In genomic region chr20:13200767-13201500, GRCh38 we compare ENCODE assay signal across 17 cellular contexts. TPM values are rescaled to one million over a fixed set of nuclear protein-coding genes. Genes with fewer than 3 reads are reported as not detected.
DNase-seq lines count a peak whose midpoint lies in the region; ATAC-seq and TF ChIP-seq lines count a peak whose summit lies in the region.
"Had no signal": no experiment of that assay in that cellular context is flagged by ENCODE, and none has a peak within 500 bp of the region (broad histone marks: within the 10 kb centered on the region; RNA-seq: fewer than 3 reads in every experiment).

No MANE protein-coding gene starts in this region.

- H3K36me3 ChIP-seq in HEK293 (ENCODE audit: control insufficient read depth in 2 of 2, insufficient read depth in 1 of 2, low read length in 2 of 2) (no peaks in the 10 kb centered on the region), OCI-LY7 (ENCODE audit: insufficient read depth, low read length) (no peaks in the 10 kb centered on the region)
- H3K36me3 ChIP-seq: BLaER1, brain microvascular endothelial cell, pancreas had no signal

- H3K4me1 ChIP-seq in HEK293 (ENCODE audit: control insufficient read depth, insufficient read depth, low read length): peaks cover 11% of the 10 kb centered on the region
- H3K4me1 ChIP-seq in OCI-LY7 (ENCODE audit: insufficient read depth, low read length, poor library complexity, severe bottlenecking): no peaks in the 10 kb centered on the region
- H3K4me1 ChIP-seq: pancreas had no signal

- no peaks in the 10 kb centered on the region for H3K9me2 ChIP-seq in OCI-LY7 (ENCODE audit: insufficient read depth, low read length)

- H3K9me3 ChIP-seq in HEK293 (ENCODE audit: control insufficient read depth, insufficient read depth, low read depth, low read length) (no peaks in the 10 kb centered on the region), OCI-LY7 (ENCODE audit: low read length) (no peaks in the 10 kb centered on the region)
- H3K9me3 ChIP-seq: BLaER1, pancreas had no signal

- H3K79me2 ChIP-seq in OCI-LY7 (ENCODE audit: insufficient read depth, low read depth, low read length): no peaks in the 10 kb centered on the region
- H3K79me2 ChIP-seq: hepatocyte had no signal

- H3K27ac ChIP-seq in HEK293 (ENCODE audit: extremely low read depth, low read depth, low read length) (no peak overlapping the region), OCI-LY7 (ENCODE audit: low read depth, low read length, poor library complexity, severe bottlenecking) (no peak overlapping the region)
- H3K27ac ChIP-seq: BLaER1, brain microvascular endothelial cell, hepatocyte, pancreas, SK-N-MC, skin epidermis had no signal

- peak overlapping the region; percentile 85 for H3K27ac Mint-ChIP-seq in neural crest cell (ENCODE audit: unreplicated experiment)
- no peak overlapping the region for H3K27ac Mint-ChIP-seq in activated CD4-positive, alpha-beta T cell treated with anti-CD3 and anti-CD28 coated beads for 36 hours
- H3K27ac Mint-ChIP-seq: activated CD4-positive, alpha-beta T cell treated with anti-CD3 and anti-CD28 coated beads, Interleukin-2, amount 10 ng/mL, durations not matched to agents 24 days and 14 days; activated naive CD8-positive, alpha-beta T cell had no signal

- H3K36me3 Mint-ChIP-seq in neural crest cell (ENCODE audit: low read depth): no peaks in the 10 kb centered on the region
- H3K36me3 Mint-ChIP-seq in activated CD4-positive, alpha-beta T cell treated with anti-CD3 and anti-CD28 coated beads for 36 hours (ENCODE audit: low read depth): no peaks in the 10 kb centered on the region
- H3K36me3 Mint-ChIP-seq: activated naive CD8-positive, alpha-beta T cell had no signal

- peaks cover 6% of the 10 kb centered on the region for H3K4me1 Mint-ChIP-seq in neural crest cell
- no peaks in the 10 kb centered on the region for H3K4me1 Mint-ChIP-seq in activated CD4-positive, alpha-beta T cell treated with anti-CD3 and anti-CD28 coated beads for 36 hours
- H3K4me1 Mint-ChIP-seq: activated CD4-positive, alpha-beta T cell treated with anti-CD3 and anti-CD28 coated beads, Interleukin-2, amount 10 ng/mL, durations not matched to agents 24 days and 14 days had no signal

- TF ChIP-seq CTCF in HEK293 (tag by site-specific recombination; IDR thresholded peaks at IDR 0.05) (no peak), neural crest cell (conservative IDR thresholded peaks at IDR 0.05) (no peak), OCI-LY7 (conservative IDR thresholded peaks at IDR 0.05; ENCODE audit: low read length) (no peak)

- POLR2A ChIA-PET in HEK293 (lab: Yijun Ruan, JAX): no interaction called here
- POLR2A ChIA-PET in OCI-LY7 (lab: Charles Lee): no interaction called here
- POLR2A ChIA-PET in activated CD4-positive, alpha-beta T cell treated with anti-CD3 and anti-CD28 coated beads for 36 hours (lab: Charles Lee): no interaction called here

- no peak for ATAC-seq in HG02970 (IDR thresholded peaks at IDR 0.05; ENCODE audit: low FRiP score, unreplicated experiment)
- no peak for ATAC-seq in activated CD4-positive, alpha-beta T cell treated with anti-CD3 and anti-CD28 coated beads for 36 hours
- ATAC-seq: left colon, pancreas had no signal

- no TSS peak for BruUV-seq in OCI-LY7 (replicated peaks; lab: Mats Ljungman, UMichigan)

- no peak overlapping the region for H2AFZ ChIP-seq in OCI-LY7 (ENCODE audit: low read length)
- H2AFZ ChIP-seq: hepatocyte had no signal

- H3K4me2 ChIP-seq in OCI-LY7 (ENCODE audit: low read length): no peak overlapping the region
- H3K4me2 ChIP-seq: BLaER1, hepatocyte had no signal

- H3K4me3 ChIP-seq in HEK293 (ENCODE audit: low read depth, low read length) (no peak overlapping the region), OCI-LY7 (ENCODE audit: low read depth, low read length, poor library complexity, severe bottlenecking) (no peak overlapping the region)
- H3K4me3 ChIP-seq: BLaER1, hepatocyte, pancreas, SK-N-MC, skin epidermis had no signal

- peaks cover 2% of the 10 kb centered on the region for H3K27me3 Mint-ChIP-seq in neural crest cell (ENCODE audit: low read depth)
- peaks cover 3% of the 10 kb centered on the region for H3K27me3 Mint-ChIP-seq in activated CD4-positive, alpha-beta T cell treated with anti-CD3 and anti-CD28 coated beads for 36 hours
- H3K27me3 Mint-ChIP-seq: activated naive CD8-positive, alpha-beta T cell had no signal

- H3K4me3 Mint-ChIP-seq in neural crest cell: no peak overlapping the region
- no peak overlapping the region for H3K4me3 Mint-ChIP-seq in activated CD4-positive, alpha-beta T cell treated with anti-CD3 and anti-CD28 coated beads for 36 hours
- H3K4me3 Mint-ChIP-seq: activated CD4-positive, alpha-beta T cell treated with anti-CD3 and anti-CD28 coated beads, Interleukin-2, amount 10 ng/mL, durations not matched to agents 24 days and 14 days; activated naive CD8-positive, alpha-beta T cell had no signal

- intact Hi-C loops in OCI-LY7 (cut with micrococcal nuclease; ENCODE audit: unreplicated experiment): no loop called here
- intact Hi-C loops in activated CD4-positive, alpha-beta T cell treated with anti-CD3 and anti-CD28 coated beads for 36 hours (cut with DNase I, micrococcal nuclease): no loop called here

- no peaks in the 10 kb centered on the region for H4K20me1 ChIP-seq in OCI-LY7 (ENCODE audit: insufficient read depth, low read length)
- H4K20me1 ChIP-seq: BLaER1 had no signal

- CTCF ChIA-PET in HEK293 (lab: Yijun Ruan, JAX): no interaction called here
- CTCF ChIA-PET in OCI-LY7 (lab: Charles Lee; ENCODE audit: unreplicated experiment): no interaction called here
- CTCF ChIA-PET in activated CD4-positive, alpha-beta T cell treated with anti-CD3 and anti-CD28 coated beads for 36 hours (lab: Charles Lee): no interaction called here

- DNase-seq in NCI-H2029 treated with DMSO at 0.1 percent for 48 hours (lab: John Stamatoyannopoulos, UW) (peak; percentile 80), NCI-H748 treated with DMSO at 0.1 percent for 48 hours (lab: John Stamatoyannopoulos, UW) (peak; percentile 100), neural crest cell (ENCODE audit: low read depth, low spot score) (no peak), OCI-LY7 (ENCODE audit: low spot score) (no peak)
- DNase-seq in activated CD4-positive, alpha-beta T cell treated with anti-CD3 and anti-CD28 coated beads for 36 hours: no peak
- DNase-seq: activated CD4-positive, alpha-beta T cell treated with anti-CD3 and anti-CD28 coated beads, Interleukin-2, amount 10 ng/mL, durations not matched to agents 24 days and 14 days; activated T-cell treated with anti-CD3 and anti-CD28 coated beads for 4 hours; brain microvascular endothelial cell; left colon; pancreas had no signal

- no peaks in the 10 kb centered on the region for H3K9me3 Mint-ChIP-seq in neural crest cell
- H3K9me3 Mint-ChIP-seq in activated CD4-positive, alpha-beta T cell treated with anti-CD3 and anti-CD28 coated beads for 36 hours (ENCODE audit: low read depth): no peaks in the 10 kb centered on the region
- H3K9me3 Mint-ChIP-seq: activated CD4-positive, alpha-beta T cell treated with anti-CD3 and anti-CD28 coated beads, Interleukin-2, amount 10 ng/mL, durations not matched to agents 24 days and 14 days had no signal

TF ChIP-seq in HEK293, 187 proteins besides CTCF, POLR2A, EP300 and RAD21 (continues in another document):
- TF ChIP-seq ZNF645 (tag by site-specific recombination; IDR thresholded peaks at IDR 0.05) (no peak), ZNF239 (tag by site-specific recombination; IDR thresholded peaks at IDR 0.05) (no peak), ZSCAN16 (tag by site-specific recombination; IDR thresholded peaks at IDR 0.05) (peak; percentile 28; the same call in 1 of the 2 replicates), PRDM10 (tag by site-specific recombination; IDR thresholded peaks at IDR 0.05) (no peak), ZNF174 (tag by site-specific recombination; IDR thresholded peaks at IDR 0.05) (no peak), ZFP37 (tag by site-specific recombination; IDR thresholded peaks at IDR 0.05) (no peak), ZNF747 (tag by site-specific recombination; IDR thresholded peaks at IDR 0.05) (no peak), OSR2 (tag by site-specific recombination; IDR thresholded peaks at IDR 0.05) (peak; percentile 74), OVOL3 (tag by site-specific recombination; IDR thresholded peaks at IDR 0.05) (0 out of 2 replicates have a peak, but pooled peaks have one; percentile 17)

RNA-seq across cellular contexts. Expression of gene ISM1, which starts 20.1 kb away (rescaled TPM):
- 0.33 and 0.34 TPM in 2 replicates for total RNA-seq in neural crest cell
- not detected in 2 replicates for total RNA-seq in OCI-LY7 (2014; rRNA removed; shearing (Covaris generic))
- not detected in 2 replicates for total RNA-seq in OCI-LY7 (2022)
- under 1 TPM; 0.48 to 0.51 TPM for total RNA-seq in activated CD4-positive, alpha-beta T cell treated with anti-CD3 and anti-CD28 coated beads for 36 hours

Comparison
In these comparisons a context has a peak if more than half of its experiments do, and no peak if none do; other contexts are left out.
1. DNase-seq: peak in NCI-H2029 treated with DMSO at 0.1 percent for 48 hours (single experiment) and NCI-H748 treated with DMSO at 0.1 percent for 48 hours (single experiment); none in neural crest cell (single experiment), OCI-LY7 (single experiment) and activated CD4-positive, alpha-beta T cell treated with anti-CD3 and anti-CD28 coated beads for 36 hours (single experiment).